In genomic region chr4:36358173-36358572, GRCh38 we compare ENCODE assay signal across 23 cellular contexts.
"Had no signal": no experiment of that assay in that cellular context is flagged by ENCODE, and none has a peak within 500 bp of the region (broad histone marks: within the 10 kb centered on the region; RNA-seq: fewer than 3 reads in every experiment).

No MANE protein-coding gene starts in this region.

- H3K36me3 ChIP-seq: esophagus squamous epithelium, neutrophil, prostate gland, right atrium auricular region, sigmoid colon, tibial artery had no signal

- DNase-seq: dorsolateral prefrontal cortex; effector CD4-positive, alpha-beta T cell; esophagus squamous epithelium; kidney; mesenchymal stem cell; mucosa of descending colon; naive B cell; sigmoid colon; stimulated activated CD4-positive, alpha-beta T cell treated with anti-CD3 and anti-CD28 coated beads, Interleukin-2, amount 100 ng/mL, for 24 hours; stimulated activated CD4-positive, alpha-beta T cell treated with anti-CD3 and anti-CD28 coated beads, Interleukin-4, amount 100 ng/mL, for 24 hours; stimulated activated naive CD8-positive, alpha-beta T cell treated with anti-CD3 and anti-CD28 coated beads, Interleukin-15, Interleukin-2, amounts not matched to agents 100 U/mL and 50 U/mL, for 24 hours; substantia nigra; testis; tibial artery had no signal

- H3K4me1 ChIP-seq: esophagus squamous epithelium, prostate gland, right atrium auricular region, sigmoid colon, testis, tibial artery had no signal

- FAIRE-seq: colon, frontal cortex, kidney had no signal

- H3K27ac ChIP-seq: dorsolateral prefrontal cortex, esophagus squamous epithelium, neutrophil, prostate gland, right atrium auricular region, sigmoid colon, testis, tibial artery had no signal

- H3K27me3 ChIP-seq: esophagus squamous epithelium, neutrophil, right atrium auricular region, sigmoid colon, testis, tibial artery had no signal

- H3K4me3 ChIP-seq: dorsolateral prefrontal cortex, esophagus squamous epithelium, lung, mucosa of descending colon, prostate gland, right atrium auricular region, sigmoid colon, testis, tibial artery had no signal

- H3K9me3 ChIP-seq: esophagus squamous epithelium, mucosa of descending colon, neutrophil, prostate gland, right atrium auricular region, sigmoid colon, testis, tibial artery had no signal

- ATAC-seq: left lobe of liver; mucosa of descending colon; natural killer cell treated with Interleukin-12 subunit alpha and Interleukin-12 subunit beta and Interleukin-15 and Interleukin-18, amount 100 ng/mL, for 72 hours; stimulated activated memory B cell treated with anti-CD40 and anti-IgM and Interleukin-4, amounts not matched to agents 10 μg/mL and 1 μg/mL and 100 μg/mL, for 72 hours; stimulated activated naive CD8-positive, alpha-beta T cell treated with anti-CD3 and anti-CD28 coated beads, Interleukin-15, Interleukin-2, amounts not matched to agents 100 U/mL and 50 U/mL, for 24 hours had no signal
